Comparison of ENCODE assay signal across 12 cellular contexts in the genomic region with DNA sequence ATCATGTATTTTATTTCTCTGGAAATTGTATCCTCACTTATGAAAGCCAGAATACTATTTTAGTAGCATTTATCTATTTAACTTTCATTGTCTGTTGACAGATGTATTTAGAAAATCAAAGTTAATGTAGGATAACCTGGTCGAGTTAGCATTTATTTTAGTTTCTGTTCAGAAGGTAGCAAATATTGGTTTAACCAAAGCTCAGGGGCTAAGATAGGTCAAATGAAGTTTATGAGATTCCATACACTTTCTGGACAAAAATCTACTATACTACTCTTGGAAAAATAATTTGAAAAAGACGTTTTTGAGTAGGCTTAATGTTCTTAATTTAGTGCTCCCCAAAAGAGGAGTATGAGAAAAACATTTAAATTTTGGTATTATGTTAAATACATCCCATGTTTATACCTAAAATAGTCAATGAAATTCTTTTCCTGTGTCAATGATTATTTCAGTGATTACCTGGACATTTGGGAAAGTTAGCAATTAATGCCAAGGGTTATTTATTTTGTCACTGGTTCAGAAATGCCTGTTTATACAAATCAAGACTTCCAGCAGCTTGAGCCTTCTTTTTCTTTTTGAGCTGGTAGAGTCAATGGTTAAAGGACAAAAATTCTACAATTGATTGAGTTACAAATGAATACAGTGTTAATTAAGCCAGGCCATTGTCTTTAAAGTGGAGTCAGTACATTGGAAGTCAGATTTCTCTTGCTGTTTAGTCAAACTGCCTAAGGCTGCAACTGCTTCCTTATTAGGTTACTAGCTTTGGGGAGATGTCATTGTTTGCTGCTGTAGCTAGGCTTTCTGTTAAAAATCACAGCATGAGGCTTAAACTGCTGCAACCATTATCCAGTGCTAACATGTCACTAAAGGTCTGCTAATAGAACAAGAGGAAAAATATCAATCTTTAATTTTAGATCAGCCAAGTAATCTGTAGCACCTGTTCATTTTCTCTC.
DNase-seq lines count a peak whose midpoint lies in the region; ATAC-seq and TF ChIP-seq lines count a peak whose summit lies in the region.
"Had no signal": no experiment of that assay in that cellular context is flagged by ENCODE, and none has a peak within 500 bp of the region (broad histone marks: within the 10 kb centered on the region; RNA-seq: fewer than 3 reads in every experiment).

No MANE protein-coding gene starts in this region.

- DNase-seq in ELF-1 (ENCODE audit: low read depth, low spot score) (peak; percentile 76), NCI-H1436 treated with DMSO at 0.1 percent for 48 hours (lab: John Stamatoyannopoulos, UW) (peak; percentile 55), SK-N-SH (peak; percentile 57), Calu3 (no peak), germinal center (ENCODE audit: low spot score) (no peak)
- DNase-seq in activated effector memory CD4-positive, alpha-beta T cell treated with Interleukin-2 at 50 U/mL for 16 hours = no peak
- DNase-seq: amygdala; CD4-positive, CD25-positive, alpha-beta regulatory T cell; stimulated activated naive CD8-positive, alpha-beta T cell treated with anti-CD3 and anti-CD28 coated beads, Interleukin-15, Interleukin-2, amounts not matched to agents 100 U/mL and 50 U/mL, for 24 hours had no signal

- H3K9ac ChIP-seq in SK-N-SH = no peak overlapping the region
- peak overlapping the region; percentile 67 for H3K9ac ChIP-seq in iPS-18a (ENCODE audit: low read length)
- H3K9ac ChIP-seq: KMS-11 had no signal

- no peaks in the 10 kb centered on the region for H3K9me2 ChIP-seq in SK-N-SH

- H3K36me3 Mint-ChIP-seq in Calu3 (ENCODE audit: insufficient read depth, unreplicated experiment) = no peaks in the 10 kb centered on the region

- peaks cover 10% of the 10 kb centered on the region for H3F3A ChIP-seq in SK-N-SH (replicated peaks; ENCODE audit: insufficient read depth)

- intact Hi-C loops in Calu3 (cut with micrococcal nuclease; ENCODE audit: unreplicated experiment) = no loop called here

- peaks cover 15 to 62% of the 10 kb centered on the region in 2 experiments for H3K4me1 ChIP-seq in SK-N-SH (ENCODE audit: control insufficient read depth in 1 of 2, insufficient read depth in 2 of 2, low read depth in 1 of 2, low read length in 1 of 2)
- H3K4me1 ChIP-seq in iPS-18a (ENCODE audit: control insufficient read depth, low read depth, low read length) = peaks cover 62% of the 10 kb centered on the region

- no peaks in the 10 kb centered on the region for H3K27me3 Mint-ChIP-seq in Calu3 (ENCODE audit: unreplicated experiment)
- H3K27me3 Mint-ChIP-seq: CD4-positive, CD25-positive, alpha-beta regulatory T cell had no signal

- H3K36me3 ChIP-seq in SK-N-SH (replicated peaks in 1 of 2; ENCODE audit: control insufficient read depth in 1 of 2, insufficient read depth in 2 of 2, low read length in 1 of 2) (no peaks in the 10 kb centered on the region), iPS-18a (ENCODE audit: control insufficient read depth, low read depth, low read length) (no peaks in the 10 kb centered on the region)

- ATAC-seq in HG02588 (IDR thresholded peaks at IDR 0.05; ENCODE audit: unreplicated experiment) = no peak
- ATAC-seq: stimulated activated naive CD8-positive, alpha-beta T cell treated with anti-CD3 and anti-CD28 coated beads, Interleukin-15, Interleukin-2, amounts not matched to agents 100 U/mL and 50 U/mL, for 24 hours had no signal

- POLR2A ChIA-PET in SK-N-SH (lab: Yijun Ruan, JAX) = interaction anchor here (1.1 to 1.6 kb wide), 2 partner anchors 137 to 393 kb away, joined by 3 to 4 read pairs; no protein-coding TSS in a partner anchor

- no peaks in the 10 kb centered on the region for H3K79me2 ChIP-seq in SK-N-SH (ENCODE audit: insufficient read depth)

- H3K4me3 ChIP-seq in SK-N-SH (ENCODE audit: low read depth in 2 of 2, low read length in 1 of 2) = no peak overlapping the region
- H3K4me3 ChIP-seq in iPS-18a (ENCODE audit: low read length) = peak overlapping the region; percentile 21

- peaks cover 20% of the 10 kb centered on the region for H3K4me1 Mint-ChIP-seq in Calu3 (ENCODE audit: low read depth, unreplicated experiment)

- TF ChIP-seq RAD21 in SK-N-SH (IDR thresholded peaks at IDR 0.05; ENCODE audit: low read length) = peak; percentile 36; the same call in 1 of the 2 replicates

- H3K9me3 ChIP-seq in SK-N-SH (no peaks in the 10 kb centered on the region), iPS-18a (ENCODE audit: control insufficient read depth, low read depth, low read length) (no peaks in the 10 kb centered on the region)

- no peak overlapping the region for H3K4me3 Mint-ChIP-seq in Calu3 (ENCODE audit: low read depth, unreplicated experiment)
- H3K4me3 Mint-ChIP-seq: CD4-positive, CD25-positive, alpha-beta regulatory T cell had no signal

- H3K4me2 ChIP-seq in SK-N-SH = no peak overlapping the region
- H3K4me2 ChIP-seq: KMS-11 had no signal

- no peak overlapping the region for H2AFZ ChIP-seq in SK-N-SH (ENCODE audit: low read depth)

- no peak for TF ChIP-seq CTCF in SK-N-SH (IDR thresholded peaks at IDR 0.05)
- no peak for TF ChIP-seq CTCF in Calu3 (IDR thresholded peaks at IDR 0.05; ENCODE audit: unreplicated experiment)

- H4K20me1 ChIP-seq in SK-N-SH (ENCODE audit: insufficient read depth) = no peaks in the 10 kb centered on the region

- CTCF ChIA-PET in SK-N-SH (lab: Yijun Ruan, JAX) (interaction anchor here (0.6 to 11.1 kb wide), 16 partner anchors 12 to 500 kb away, joined by 3 to 133 read pairs (median 4); a partner anchor contains a TSS), Calu3 (lab: Charles Lee) (interaction anchor here (0.6 kb wide), 2 partner anchors 65 to 214 kb away, joined by 3 read pairs; no protein-coding TSS in a partner anchor)

- no TSS peak for BruUV-seq in Calu3 (replicated peaks; lab: Mats Ljungman, UMichigan)

- H3K27ac ChIP-seq in SK-N-SH (ENCODE audit: low read depth in 2 of 2, low read length in 1 of 2) = peak overlapping the region in 1 of 2 experiments; percentile 79; a peak in 2 of 4 replicates
- peak overlapping the region; percentile 92 for H3K27ac ChIP-seq in iPS-18a (ENCODE audit: low read length)
- H3K27ac ChIP-seq: KMS-11 had no signal

- H3K9me3 Mint-ChIP-seq in Calu3 (ENCODE audit: low read depth, unreplicated experiment) = no peaks in the 10 kb centered on the region

- TF ChIP-seq EP300 in SK-N-SH (IDR thresholded peaks at IDR 0.05; ENCODE audit: borderline replicate concordance in 1 of 2, low read depth in 1 of 2, low read length in 1 of 2) = peak in 1 of 2 experiments; percentile 86; a peak in 2 of 4 replicates

- no peak overlapping the region for H3K27ac Mint-ChIP-seq in Calu3 (ENCODE audit: unreplicated experiment)
- H3K27ac Mint-ChIP-seq: CD4-positive, CD25-positive, alpha-beta regulatory T cell had no signal

- 73% methylated on average over 2 of the region's 2 CpGs for WGBS in SK-N-SH (ENCODE audit: low lambda C conversion rate)

- H3K27me3 ChIP-seq in SK-N-SH (ENCODE audit: insufficient read depth) = no peaks in the 10 kb centered on the region
- no peaks in the 10 kb centered on the region for H3K27me3 ChIP-seq in iPS-18a (ENCODE audit: control insufficient read depth, insufficient read depth, low read length)

TF ChIP-seq in SK-N-SH, 30 proteins besides CTCF, POLR2A, EP300 and RAD21:
- TF ChIP-seq FOXJ3 (CRISPR knock-in tag; IDR thresholded peaks at IDR 0.05) (peak; percentile 81), SIN3A (IDR thresholded peaks at IDR 0.05; ENCODE audit: borderline replicate concordance, low read depth, low read length) (no peak), GATA2 (CRISPR knock-in tag; IDR thresholded peaks at IDR 0.05) (peak; percentile 76), FOXM1 (IDR thresholded peaks at IDR 0.05; ENCODE audit: low read depth) (no peak), RXRA (IDR thresholded peaks at IDR 0.05; ENCODE audit: borderline replicate concordance, low read depth) (no peak), RCOR1 (IDR thresholded peaks at IDR 0.05; ENCODE audit: low read length) (peak; percentile 84), MXI1 (IDR thresholded peaks at IDR 0.05; ENCODE audit: low read depth, low read length) (peak; percentile 77; the same call in 1 of the 2 replicates), CHD2 (IDR thresholded peaks at IDR 0.05; ENCODE audit: low read length, partially characterized antibody) (peak; percentile 62), YY1 (IDR thresholded peaks at IDR 0.05; ENCODE audit: low read depth) (no peak)
- TF ChIP-seq, protein P1, sequence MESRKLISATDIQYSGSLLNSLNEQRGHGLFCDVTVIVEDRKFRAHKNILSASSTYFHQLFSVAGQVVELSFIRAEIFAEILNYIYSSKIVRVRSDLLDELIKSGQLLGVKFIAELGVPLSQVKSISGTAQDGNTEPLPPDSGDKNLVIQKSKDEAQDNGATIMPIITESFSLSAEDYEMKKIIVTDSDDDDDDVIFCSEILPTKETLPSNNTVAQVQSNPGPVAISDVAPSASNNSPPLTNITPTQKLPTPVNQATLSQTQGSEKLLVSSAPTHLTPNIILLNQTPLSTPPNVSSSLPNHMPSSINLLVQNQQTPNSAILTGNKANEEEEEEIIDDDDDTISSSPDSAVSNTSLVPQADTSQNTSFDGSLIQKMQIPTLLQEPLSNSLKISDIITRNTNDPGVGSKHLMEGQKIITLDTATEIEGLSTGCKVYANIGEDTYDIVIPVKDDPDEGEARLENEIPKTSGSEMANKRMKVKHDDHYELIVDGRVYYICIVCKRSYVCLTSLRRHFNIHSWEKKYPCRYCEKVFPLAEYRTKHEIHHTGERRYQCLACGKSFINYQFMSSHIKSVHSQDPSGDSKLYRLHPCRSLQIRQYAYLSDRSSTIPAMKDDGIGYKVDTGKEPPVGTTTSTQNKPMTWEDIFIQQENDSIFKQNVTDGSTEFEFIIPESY (IDR thresholded peaks at IDR 0.05; ENCODE audit: borderline replicate concordance, low read depth) = no peak

Comparison
In these comparisons a context has a peak if more than half of its experiments do, and no peak if none do; other contexts are left out.
1. DNase-seq: peak in ELF-1 (single experiment), NCI-H1436 treated with DMSO at 0.1 percent for 48 hours (single experiment) and SK-N-SH (single experiment); none in Calu3 (single experiment), germinal center (single experiment) and activated effector memory CD4-positive, alpha-beta T cell treated with Interleukin-2 at 50 U/mL for 16 hours (single experiment).